In genomic region chr19:2457394-2458037, GRCh38 we compare ENCODE assay signal across 8 cellular contexts. TPM values are rescaled to one million over a fixed set of nuclear protein-coding genes. Genes with fewer than 3 reads are reported as not detected.
DNase-seq lines count a peak whose midpoint lies in the region; ATAC-seq, FAIRE-seq and TF ChIP-seq lines count a peak whose summit lies in the region.

No MANE protein-coding gene starts in this region.

- WGBS in transverse colon (ENCODE audit: low coverage in 1 of 2), 2 donors = 68 to 75% methylated on average over 5 to 8 of the region's 8 CpGs
- 88 to 92% methylated on average over 8 of the region's 8 CpGs for WGBS in lower leg skin, 2 donors

- H3K4me2 ChIP-seq in astrocyte (ENCODE audit: low read length) = peak overlapping the region; percentile 94

- H3K79me2 ChIP-seq in astrocyte (ENCODE audit: insufficient read depth, low read length) = peaks cover 50% of the 10 kb centered on the region

- ATAC-seq in lower lobe of right lung (no peak), HG02885 (IDR thresholded peaks at IDR 0.05; ENCODE audit: poor library complexity, unreplicated experiment) (no peak)

- H3K9me3 Mint-ChIP-seq in activated naive CD4-positive, alpha-beta T cell treated with anti-CD3 and anti-CD28 coated beads for 36 hours = no peaks in the 10 kb centered on the region
- no peaks in the 10 kb centered on the region for H3K9me3 Mint-ChIP-seq in astrocyte (ENCODE audit: unreplicated experiment)

- peak overlapping the region; percentile 91 for H3K9ac ChIP-seq in astrocyte (ENCODE audit: low read length)

- peaks cover 27% of the 10 kb centered on the region for H3K4me1 Mint-ChIP-seq in activated naive CD4-positive, alpha-beta T cell treated with anti-CD3 and anti-CD28 coated beads for 36 hours (ENCODE audit: low read depth)
- H3K4me1 Mint-ChIP-seq in astrocyte (ENCODE audit: low read depth, unreplicated experiment) = peaks cover 4% of the 10 kb centered on the region

- H3K36me3 ChIP-seq in astrocyte (ENCODE audit: insufficient read depth, low read length) (no peaks in the 10 kb centered on the region), lower lobe of right lung (no peaks in the 10 kb centered on the region), transverse colon (no peaks in the 10 kb centered on the region)

- H3K27me3 Mint-ChIP-seq in activated naive CD4-positive, alpha-beta T cell treated with anti-CD3 and anti-CD28 coated beads for 36 hours (ENCODE audit: low read depth) = no peaks in the 10 kb centered on the region
- no peaks in the 10 kb centered on the region for H3K27me3 Mint-ChIP-seq in astrocyte (ENCODE audit: low read depth, unreplicated experiment)

- peak overlapping the region; percentile 53 for H3K4me3 ChIP-seq in astrocyte (ENCODE audit: insufficient read depth, low read depth, low read length)
- peak overlapping the region; percentile 50 for H3K4me3 ChIP-seq in lower lobe of right lung
- H3K4me3 ChIP-seq in transverse colon = peak overlapping the region in 3 of 4 donors; percentile 26 to 99 (median 50)
- no peak overlapping the region for H3K4me3 ChIP-seq in lower leg skin (ENCODE audit: low read depth, poor library complexity, severe bottlenecking)

- no peaks in the 10 kb centered on the region for H3K27me3 ChIP-seq in astrocyte (ENCODE audit: insufficient read depth, low read length)
- H3K27me3 ChIP-seq in lower lobe of right lung (ENCODE audit: low read depth) = no peaks in the 10 kb centered on the region
- H3K27me3 ChIP-seq in transverse colon = no peaks in the 10 kb centered on the region

- FAIRE-seq in astrocyte (lab: Jason Lieb, UNC) = no peak

- TF ChIP-seq CTCF in astrocyte (IDR thresholded peaks at IDR 0.05; ENCODE audit: insufficient read depth, low read depth, low read length) = no peak
- no peak for TF ChIP-seq CTCF in lower lobe of right lung (IDR thresholded peaks at IDR 0.05)
- TF ChIP-seq CTCF in transverse colon (IDR thresholded peaks at IDR 0.05) = no peak
- no peak for TF ChIP-seq CTCF in lower leg skin (IDR thresholded peaks at IDR 0.05)

- TF ChIP-seq POLR2A in transverse colon (IDR thresholded peaks at IDR 0.05) (no peak), lower leg skin (IDR thresholded peaks at IDR 0.05) (no peak)

- intact Hi-C loops in activated naive CD4-positive, alpha-beta T cell treated with anti-CD3 and anti-CD28 coated beads for 36 hours (cut with micrococcal nuclease) = loop anchor here (1.0 to 2.0 kb wide), 2 partner anchors 19 to 30 kb away; partner anchors contain the start of genes GADD45B and TIMM13
- intact Hi-C loops in lower lobe of right lung (cut with DNase I) (no loop called here), transverse colon (cut with DNase I; ENCODE audit: low total_unique reads) (no loop called here), lower leg skin (cut with DNase I; ENCODE audit: low total_unique reads) (no loop called here)

- H3K27ac ChIP-seq in astrocyte (ENCODE audit: low read depth, low read length) (peak overlapping the region; percentile 57), lower lobe of right lung (peak overlapping the region; percentile 71), transverse colon (peak overlapping the region; percentile 84 to 92 (median 88))

- no peak for TF ChIP-seq EP300 in transverse colon (IDR thresholded peaks at IDR 0.05; ENCODE audit: low read depth)

- H3K4me3 Mint-ChIP-seq in activated naive CD4-positive, alpha-beta T cell treated with anti-CD3 and anti-CD28 coated beads for 36 hours = peak overlapping the region; percentile 81
- H3K4me3 Mint-ChIP-seq in astrocyte (ENCODE audit: unreplicated experiment) = peak overlapping the region; percentile 88

- no peak for DNase-seq in activated naive CD4-positive, alpha-beta T cell treated with anti-CD3 and anti-CD28 coated beads for 36 hours
- DNase-seq in activated naive CD4-positive, alpha-beta T cell (lab: John Stamatoyannopoulos, UW) = no peak
- no peak for DNase-seq in astrocyte (ENCODE audit: low read depth)
- DNase-seq in lower lobe of right lung = no peak
- DNase-seq in transverse colon = no peak
- no peak for DNase-seq in lower leg skin (ENCODE audit: low spot score in 2 of 2)
- no peak for DNase-seq in nucleus accumbens (lab: John Stamatoyannopoulos, UW)

- H4K20me1 ChIP-seq in astrocyte (ENCODE audit: insufficient read depth, low read length) = peaks cover 34% of the 10 kb centered on the region

- no peaks in the 10 kb centered on the region for H3K9me3 ChIP-seq in astrocyte (ENCODE audit: insufficient read depth, low read depth, low read length)
- no peaks in the 10 kb centered on the region for H3K9me3 ChIP-seq in lower lobe of right lung
- H3K9me3 ChIP-seq in transverse colon = no peaks in the 10 kb centered on the region

- CTCF ChIA-PET in activated naive CD4-positive, alpha-beta T cell treated with anti-CD3 and anti-CD28 coated beads for 36 hours (lab: Charles Lee) = interaction anchor here (0.5 kb wide), 1 partner anchor 19 kb away, joined by 7 read pairs; no protein-coding TSS in a partner anchor

- H2AFZ ChIP-seq in astrocyte (ENCODE audit: low read depth, low read length) = peak overlapping the region; percentile 77

- peaks cover 25% of the 10 kb centered on the region for H3K4me1 ChIP-seq in astrocyte (ENCODE audit: insufficient read depth, low read length)
- H3K4me1 ChIP-seq in lower lobe of right lung = peaks cover 27% of the 10 kb centered on the region
- peaks cover 11 to 32% (median 29%) of the 10 kb centered on the region in 4 donors for H3K4me1 ChIP-seq in transverse colon

- H3K27ac Mint-ChIP-seq in activated naive CD4-positive, alpha-beta T cell treated with anti-CD3 and anti-CD28 coated beads for 36 hours = peak overlapping the region; percentile 88
- no peak overlapping the region for H3K27ac Mint-ChIP-seq in astrocyte (ENCODE audit: unreplicated experiment)

- in situ Hi-C loops in transverse colon (cut with MboI; ENCODE audit: low pct_ligation_motif_present in 1 of 4, low pct_unique_long_range_greater_than_20kb in 1 of 4, low sequenced_read_pairs in 3 of 4) = no loop called here

- H3K36me3 Mint-ChIP-seq in activated naive CD4-positive, alpha-beta T cell treated with anti-CD3 and anti-CD28 coated beads for 36 hours (ENCODE audit: low read depth) = peaks cover 9% of the 10 kb centered on the region
- H3K36me3 Mint-ChIP-seq in astrocyte (ENCODE audit: low read depth, unreplicated experiment) = no peaks in the 10 kb centered on the region

RNA-seq across cellular contexts. Expression of gene LMNB2, which starts 0.8 kb away (rescaled TPM):
- 100 to 1,000 TPM in 1 of 2 experiments, 10 to 100 TPM in 1; 97.7 to 101 TPM for total RNA-seq in activated naive CD4-positive, alpha-beta T cell treated with anti-CD3 and anti-CD28 coated beads for 36 hours
- total RNA-seq in astrocyte (64.0 and 72.1 TPM in 2 replicates), lower lobe of right lung (20.9 TPM), transverse colon (10 to 100 TPM; 10.8 to 23.9 (median 17.8) TPM), lower leg skin (10 to 100 TPM; 14.4 to 41.8 (median 34.7) TPM)

RNA-seq across cellular contexts. Expression of gene GADD45B, which starts 18.4 kb away (rescaled TPM):
- 100 to 1,000 TPM; 107 to 112 TPM for total RNA-seq in activated naive CD4-positive, alpha-beta T cell treated with anti-CD3 and anti-CD28 coated beads for 36 hours
- 161 and 190 TPM in 2 replicates for total RNA-seq in astrocyte
- 89.9 TPM for total RNA-seq in lower lobe of right lung
- total RNA-seq in transverse colon = 100 to 1,000 TPM in 3 of 4 donors, 10 to 100 TPM in 1; 59.0 to 280 (median 167) TPM
- total RNA-seq in lower leg skin = 100 to 1,000 TPM in 2 of 4 donors, 10 to 100 TPM in 2; 74.0 to 205 (median 106) TPM

RNA-seq across cellular contexts. Expression of gene TIMM13, which starts 30.1 kb away (rescaled TPM):
- total RNA-seq in activated naive CD4-positive, alpha-beta T cell treated with anti-CD3 and anti-CD28 coated beads for 36 hours = 10 to 100 TPM; 67.3 to 70.8 TPM
- total RNA-seq in astrocyte (93.4 and 105 TPM in 2 replicates), lower lobe of right lung (53.3 TPM), transverse colon (10 to 100 TPM; 10.8 to 54.9 (median 30.8) TPM), lower leg skin (10 to 100 TPM; 34.2 to 52.8 (median 44.9) TPM)
